In the genomic region with DNA sequence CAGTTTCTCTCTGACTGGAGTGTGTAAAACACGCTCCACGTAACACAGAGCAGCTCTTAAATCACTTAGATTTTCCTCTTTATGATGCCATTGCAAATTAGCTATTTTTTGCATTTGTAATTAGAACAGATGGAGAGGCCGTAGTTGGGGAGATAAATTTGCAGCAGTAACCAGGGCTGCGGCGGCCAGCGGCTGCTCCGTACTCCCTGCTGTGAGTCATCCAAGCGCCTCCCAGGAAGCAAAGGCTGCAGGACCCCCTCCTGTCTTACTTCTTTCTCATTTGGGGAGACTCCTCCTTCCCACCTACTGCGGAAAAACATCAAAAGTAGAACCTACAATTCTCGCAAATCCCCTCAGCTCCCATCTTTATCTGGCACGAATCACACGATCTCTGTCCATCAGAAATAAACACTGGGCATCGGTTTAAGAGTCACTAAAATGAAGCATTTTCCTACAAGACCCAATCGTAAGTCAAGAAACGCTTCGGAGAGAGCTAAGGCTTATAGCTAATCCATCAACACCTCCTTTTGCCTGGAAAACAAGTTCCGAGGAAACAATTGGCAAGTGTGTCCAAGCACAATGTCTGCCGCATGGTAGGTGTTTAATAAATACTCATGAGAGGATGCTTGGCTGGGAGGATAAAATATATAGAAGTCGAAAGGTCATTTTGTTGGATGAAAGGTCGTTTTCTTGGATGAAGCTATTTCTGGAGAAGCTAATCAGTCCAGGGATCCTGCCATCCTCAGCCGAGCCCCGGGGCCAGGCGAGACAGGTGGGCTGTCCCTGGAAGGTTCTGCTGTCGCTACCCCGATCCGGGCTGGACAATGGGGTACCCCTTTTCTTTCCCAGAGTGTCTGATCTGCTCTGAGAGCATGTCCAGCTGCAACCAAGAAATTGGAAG, we compare ENCODE assay signal across 1 cellular context.
TF ChIP-seq lines count a peak whose summit lies in the region.

No MANE protein-coding gene starts in this region.

TF ChIP-seq in K562, 482 proteins besides CTCF, POLR2A, EP300 and RAD21 (continued from another document and continues in another):
- TF ChIP-seq DEAF1 (CRISPR knock-in tag; IDR thresholded peaks at IDR 0.05) (no peak), HMG20B (CRISPR knock-in tag; IDR thresholded peaks at IDR 0.05) (no peak), FOSL1 (tag; conservative IDR thresholded peaks at IDR 0.05) (peak; percentile 94), SMARCB1 (IDR thresholded peaks at IDR 0.05; ENCODE audit: insufficient read length, low read depth) (no peak), RERE (CRISPR knock-in tag; IDR thresholded peaks at IDR 0.05; ENCODE audit: borderline replicate concordance) (no peak), RNF2 (IDR thresholded peaks at IDR 0.05) (no peak), ZNF551 (CRISPR knock-in tag; IDR thresholded peaks at IDR 0.05) (no peak), SIN3B (IDR thresholded peaks at IDR 0.05; ENCODE audit: low read depth) (no peak), HLTF (IDR thresholded peaks at IDR 0.05) (no peak), JUND (IDR thresholded peaks at IDR 0.05; ENCODE audit: borderline replicate concordance, low read depth, low read length) (peak; percentile 93), JUND (tag; IDR thresholded peaks at IDR 0.05; ENCODE audit: borderline replicate concordance, low read depth, low read length) (peak; percentile 74; the same call in 2 of the 3 replicates), CEBPB (tag; IDR thresholded peaks at IDR 0.05) (no peak), KLF13 (tag; IDR thresholded peaks at IDR 0.05; ENCODE audit: borderline replicate concordance, low read depth) (no peak), NR2C2 (CRISPR knock-in tag; IDR thresholded peaks at IDR 0.05) (no peak), NR2C2 (tag; IDR thresholded peaks at IDR 0.05) (peak; percentile 50), FIP1L1 (IDR thresholded peaks at IDR 0.05; ENCODE audit: low read depth, low read length, poor library complexity, severe bottlenecking) (no peak), MBD1 (CRISPR knock-in tag; IDR thresholded peaks at IDR 0.05) (0 out of 2 replicates have a peak, but pooled peaks have one; percentile 64), RAD51 (IDR thresholded peaks at IDR 0.05; ENCODE audit: borderline replicate concordance, low read depth) (no peak), CXXC5 (CRISPR knock-in tag; IDR thresholded peaks at IDR 0.05) (peak; percentile 36; the same call in 1 of the 2 replicates), RHOXF2B (CRISPR knock-in tag; conservative IDR thresholded peaks at IDR 0.05) (no peak), ZNF384 (IDR thresholded peaks at IDR 0.05; ENCODE audit: low read depth, low read length) (no peak), ZNF707 (CRISPR knock-in tag; conservative IDR thresholded peaks at IDR 0.05) (no peak), SRSF3 (IDR thresholded peaks at IDR 0.05; ENCODE audit: insufficient read depth, low read length) (no peak), KLF16 (IDR thresholded peaks at IDR 0.05) (no peak), JUNB (CRISPR knock-in tag; conservative IDR thresholded peaks at IDR 0.05) (no peak), HNRNPLL (IDR thresholded peaks at IDR 0.05; ENCODE audit: low read depth, low read length, poor library complexity, severe bottlenecking) (no peak), FOS (IDR thresholded peaks at IDR 0.05; ENCODE audit: extremely low read depth, insufficient read length) (peak; percentile 34), TEAD2 (tag; IDR thresholded peaks at IDR 0.05) (no peak), ZNF277 (CRISPR knock-in tag; IDR thresholded peaks at IDR 0.05; ENCODE audit: borderline replicate concordance) (no peak), ZHX1 (conservative IDR thresholded peaks at IDR 0.05; ENCODE audit: low read length) (no peak), ZNF253 (CRISPR knock-in tag; conservative IDR thresholded peaks at IDR 0.05) (no peak), NONO (IDR thresholded peaks at IDR 0.05; ENCODE audit: low read depth in 2 of 2, low read length in 1 of 2) (no peak), ZSCAN32 (CRISPR knock-in tag; IDR thresholded peaks at IDR 0.05) (no peak), NR2C1 (IDR thresholded peaks at IDR 0.05) (no peak), NR2C1 (tag; IDR thresholded peaks at IDR 0.05) (no peak), POLR2AphosphoS2 (IDR thresholded peaks at IDR 0.05; ENCODE audit: low read length) (no peak), CAMTA2 (CRISPR knock-in tag; conservative IDR thresholded peaks at IDR 0.05) (no peak), TCF7 (IDR thresholded peaks at IDR 0.05; ENCODE audit: borderline replicate concordance) (no peak), ZNF175 (CRISPR knock-in tag; IDR thresholded peaks at IDR 0.05; ENCODE audit: low read depth) (no peak), DPF2 (IDR thresholded peaks at IDR 0.05) (peak; percentile 60), GABPA (tag; conservative IDR thresholded peaks at IDR 0.05; ENCODE audit: low read depth) (no peak), ZNF146 (CRISPR knock-in tag; IDR thresholded peaks at IDR 0.05; ENCODE audit: unreplicated experiment) (no peak), MAFK (IDR thresholded peaks at IDR 0.05; ENCODE audit: low read length) (no peak), PTBP1 (IDR thresholded peaks at IDR 0.05; ENCODE audit: low read depth, low read length) (no peak), TCF7L2 (IDR thresholded peaks at IDR 0.05; ENCODE audit: low read depth, low read length) (no peak), ELF1 (tag; IDR thresholded peaks at IDR 0.05) (no peak)
- TF ChIP-seq, protein P1, sequence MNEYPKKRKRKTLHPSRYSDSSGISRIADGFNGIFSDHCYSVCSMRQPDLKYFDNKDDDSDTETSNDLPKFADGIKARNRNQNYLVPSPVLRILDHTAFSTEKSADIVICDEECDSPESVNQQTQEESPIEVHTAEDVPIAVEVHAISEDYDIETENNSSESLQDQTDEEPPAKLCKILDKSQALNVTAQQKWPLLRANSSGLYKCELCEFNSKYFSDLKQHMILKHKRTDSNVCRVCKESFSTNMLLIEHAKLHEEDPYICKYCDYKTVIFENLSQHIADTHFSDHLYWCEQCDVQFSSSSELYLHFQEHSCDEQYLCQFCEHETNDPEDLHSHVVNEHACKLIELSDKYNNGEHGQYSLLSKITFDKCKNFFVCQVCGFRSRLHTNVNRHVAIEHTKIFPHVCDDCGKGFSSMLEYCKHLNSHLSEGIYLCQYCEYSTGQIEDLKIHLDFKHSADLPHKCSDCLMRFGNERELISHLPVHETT (CRISPR knock-in tag; conservative IDR thresholded peaks at IDR 0.05 in 1 of 2, IDR thresholded peaks at IDR 0.05 in 1 of 2), result 0 out of 4 replicates have a peak, but pooled peaks of 1 of the 2 experiments have one; percentile 29
- TF ChIP-seq, protein P2, sequence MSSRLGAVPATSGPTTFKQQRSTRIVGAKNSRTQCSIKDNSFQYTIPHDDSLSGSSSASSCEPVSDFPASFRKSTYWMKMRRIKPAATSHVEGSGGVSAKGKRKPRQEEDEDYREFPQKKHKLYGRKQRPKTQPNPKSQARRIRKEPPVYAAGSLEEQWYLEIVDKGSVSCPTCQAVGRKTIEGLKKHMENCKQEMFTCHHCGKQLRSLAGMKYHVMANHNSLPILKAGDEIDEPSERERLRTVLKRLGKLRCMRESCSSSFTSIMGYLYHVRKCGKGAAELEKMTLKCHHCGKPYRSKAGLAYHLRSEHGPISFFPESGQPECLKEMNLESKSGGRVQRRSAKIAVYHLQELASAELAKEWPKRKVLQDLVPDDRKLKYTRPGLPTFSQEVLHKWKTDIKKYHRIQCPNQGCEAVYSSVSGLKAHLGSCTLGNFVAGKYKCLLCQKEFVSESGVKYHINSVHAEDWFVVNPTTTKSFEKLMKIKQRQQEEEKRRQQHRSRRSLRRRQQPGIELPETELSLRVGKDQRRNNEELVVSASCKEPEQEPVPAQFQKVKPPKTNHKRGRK (tag; IDR thresholded peaks at IDR 0.05), result no peak
- TF ChIP-seq, protein P3, sequence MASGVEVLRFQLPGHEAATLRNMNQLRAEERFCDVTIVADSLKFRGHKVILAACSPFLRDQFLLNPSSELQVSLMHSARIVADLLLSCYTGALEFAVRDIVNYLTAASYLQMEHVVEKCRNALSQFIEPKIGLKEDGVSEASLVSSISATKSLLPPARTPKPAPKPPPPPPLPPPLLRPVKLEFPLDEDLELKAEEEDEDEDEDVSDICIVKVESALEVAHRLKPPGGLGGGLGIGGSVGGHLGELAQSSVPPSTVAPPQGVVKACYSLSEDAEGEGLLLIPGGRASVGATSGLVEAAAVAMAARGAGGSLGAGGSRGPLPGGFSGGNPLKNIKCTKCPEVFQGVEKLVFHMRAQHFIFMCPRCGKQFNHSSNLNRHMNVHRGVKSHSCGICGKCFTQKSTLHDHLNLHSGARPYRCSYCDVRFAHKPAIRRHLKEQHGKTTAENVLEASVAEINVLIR (CRISPR knock-in tag; IDR thresholded peaks at IDR 0.05), result no peak
